Comparison of ENCODE assay signal across 16 cellular contexts in the genomic region with DNA sequence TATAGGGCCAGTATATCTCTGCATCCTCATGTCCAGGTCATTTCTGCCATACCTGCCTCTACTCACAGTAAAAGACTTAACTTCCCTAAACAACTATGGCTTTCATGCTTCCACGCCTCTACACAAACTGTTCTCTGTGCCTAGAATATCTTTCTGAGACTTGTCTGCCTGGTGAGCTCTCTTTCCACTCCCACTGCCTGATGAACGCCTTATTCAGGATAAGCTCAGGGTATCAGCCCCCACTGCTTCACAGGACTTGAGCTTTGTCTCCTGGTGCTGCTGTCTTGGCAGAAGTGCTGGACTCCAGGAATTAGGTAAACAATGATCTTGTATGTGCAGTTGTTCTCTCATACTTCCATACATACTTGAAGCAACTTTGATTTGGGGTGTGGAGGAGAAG. TPM values are rescaled to one million over a fixed set of nuclear protein-coding genes. Genes with fewer than 3 reads are reported as not detected.
DNase-seq lines count a peak whose midpoint lies in the region; ATAC-seq and TF ChIP-seq lines count a peak whose summit lies in the region.
"Had no signal": no experiment of that assay in that cellular context is flagged by ENCODE, and none has a peak within 500 bp of the region (broad histone marks: within the 10 kb centered on the region; RNA-seq: fewer than 3 reads in every experiment).

No MANE protein-coding gene starts in this region.

- H2BK20ac ChIP-seq in IMR-90 (ENCODE audit: low read depth, low read length) = no peak overlapping the region

- dilution Hi-C loops in IMR-90 (cut with HindIII; ENCODE audit: low sequenced_read_pairs, unreplicated experiment) = loop anchor here (25.0 kb wide), 1 partner anchor 289 kb away; the partner anchor contains the start of gene C1orf162

- H2BK120ac ChIP-seq in IMR-90 (ENCODE audit: low read depth, low read length) = no peak overlapping the region

- no peak overlapping the region for H3K4me3 ChIP-seq in BLaER1 treated with 17β-estradiol and CSF1 and Interleukin-3, amounts not matched to agents 10 nM and 100 nM
- H3K4me3 ChIP-seq in IMR-90 (ENCODE audit: insufficient read depth, low read depth, low read length) (no peak overlapping the region), esophagus squamous epithelium (no peak overlapping the region), osteoblast (ENCODE audit: insufficient read depth, low read length) (no peak overlapping the region)
- H3K4me3 ChIP-seq: A549 had no signal

- H2AK5ac ChIP-seq in IMR-90 (ENCODE audit: low read depth, low read length) = no peak overlapping the region

- H2AFZ ChIP-seq in IMR-90 (replicated peaks; ENCODE audit: low read length, poor library complexity) (peak overlapping the region; percentile 26), osteoblast (ENCODE audit: low read length) (no peak overlapping the region)

- no peaks in the 10 kb centered on the region for H3K36me3 ChIP-seq in BLaER1 treated with 17β-estradiol and CSF1 and Interleukin-3, amounts not matched to agents 10 nM and 100 nM
- H3K36me3 ChIP-seq in IMR-90 (ENCODE audit: control insufficient read depth, insufficient read depth, low read length) = no peaks in the 10 kb centered on the region
- no peaks in the 10 kb centered on the region for H3K36me3 ChIP-seq in esophagus squamous epithelium
- H3K36me3 ChIP-seq in osteoblast (ENCODE audit: insufficient read depth, low read length) = no peaks in the 10 kb centered on the region
- H3K36me3 ChIP-seq: BE2C had no signal

- BruUV-seq in IMR-90 (replicated peaks; lab: Mats Ljungman, UMichigan) = no TSS peak

- no peak overlapping the region for H3K23ac ChIP-seq in IMR-90 (ENCODE audit: low read depth, low read length)

- H3K9me1 ChIP-seq in IMR-90 (ENCODE audit: insufficient read depth, low read length) = peaks cover 6% of the 10 kb centered on the region; the same call in 1 of the 2 replicates

- ATAC-seq in IMR-90 (ENCODE audit: low read depth) (no peak), HG03045 (IDR thresholded peaks at IDR 0.05; ENCODE audit: unreplicated experiment) (no peak)
- ATAC-seq: A549; CD8-positive, alpha-beta T cell had no signal

- DNase-seq in IMR-90 (no peak), esophagus squamous epithelium (lab: John Stamatoyannopoulos, UW) (no peak), osteoblast (ENCODE audit: insufficient read length, low spot score, missing footprints) (peak; percentile 56), NCI-H1930 (lab: John Stamatoyannopoulos, UW) (no peak), HuH-7.5 (ENCODE audit: low spot score) (no peak), kidney tubule cell (ENCODE audit: low spot score) (no peak)
- DNase-seq: BE2C, COR-L47, DND-41, GDM1, HCEC 1CT, HFFc6 had no signal

- no peak overlapping the region for H3K56ac ChIP-seq in IMR-90 (ENCODE audit: extremely low read depth, insufficient read depth, low read length)

- no peak overlapping the region for H3K14ac ChIP-seq in IMR-90 (replicated peaks; ENCODE audit: low read depth, low read length)

- no peak overlapping the region for H2BK15ac ChIP-seq in IMR-90 (ENCODE audit: low read depth, low read length)

- WGBS in IMR-90 (ENCODE audit: extremely low coverage in 2 of 2, insufficient read length in 1 of 2), 2 experiments = 0% methylated on average over 1 of the region's 2 CpGs; no CpG with 5 or more reads in 1 of the 2 experiments
- 75 to 86% methylated on average over 2 of the region's 2 CpGs for WGBS in esophagus squamous epithelium, 2 donors

- H3K4ac ChIP-seq in IMR-90 (ENCODE audit: low read depth, low read length) = no peak overlapping the region

- no peak for TF ChIP-seq RAD21 in IMR-90 (IDR thresholded peaks at IDR 0.05; ENCODE audit: low read length)

- no peak overlapping the region for H4K5ac ChIP-seq in IMR-90 (ENCODE audit: low read depth, low read length)

- POLR2A ChIA-PET in IMR-90 (lab: Charles Lee; ENCODE audit: unreplicated experiment) = no interaction called here

- no peaks in the 10 kb centered on the region for H3K27me3 ChIP-seq in BLaER1 treated with 17β-estradiol and CSF1 and Interleukin-3, amounts not matched to agents 10 nM and 100 nM
- H3K27me3 ChIP-seq in IMR-90 (ENCODE audit: control insufficient read depth, insufficient read depth, low read length) (no peaks in the 10 kb centered on the region), esophagus squamous epithelium (no peaks in the 10 kb centered on the region), osteoblast (ENCODE audit: insufficient read depth, low read length) (no peaks in the 10 kb centered on the region)
- H3K27me3 ChIP-seq: BE2C had no signal

- no peak overlapping the region for H2AK9ac ChIP-seq in IMR-90 (replicated peaks; ENCODE audit: low read depth, low read length, poor library complexity)

- TF ChIP-seq POLR2A in IMR-90 (IDR thresholded peaks at IDR 0.05; ENCODE audit: low read depth, low read length) = no peak
- no peak for TF ChIP-seq POLR2A in esophagus squamous epithelium (IDR thresholded peaks at IDR 0.05)

- no peak overlapping the region for H2BK5ac ChIP-seq in IMR-90 (ENCODE audit: low read depth, low read length, poor library complexity, severe bottlenecking)

- CTCF ChIA-PET in IMR-90 (lab: Yijun Ruan, JAX) = interaction anchor here (0.6 to 1.3 kb wide), 2 partner anchors 36 to 269 kb away, joined by 3 to 4 read pairs; no protein-coding TSS in a partner anchor

- H3K79me2 ChIP-seq in osteoblast (ENCODE audit: insufficient read depth, low read length) = peaks cover under 1% of the 10 kb centered on the region

- no peak overlapping the region for H3K9ac ChIP-seq in BLaER1 treated with 17β-estradiol and CSF1 and Interleukin-3, amounts not matched to agents 10 nM and 100 nM
- H3K9ac ChIP-seq in IMR-90 (ENCODE audit: low read depth, low read length) = no peak overlapping the region

- H4K20me1 ChIP-seq in BLaER1 treated with 17β-estradiol and CSF1 and Interleukin-3, amounts not matched to agents 10 nM and 100 nM = no peaks in the 10 kb centered on the region
- no peaks in the 10 kb centered on the region for H4K20me1 ChIP-seq in IMR-90 (ENCODE audit: insufficient read depth, low read length)
- H4K20me1 ChIP-seq in osteoblast (ENCODE audit: insufficient read depth, low read length) = no peaks in the 10 kb centered on the region

- H3K9me3 ChIP-seq in BLaER1 treated with 17β-estradiol and CSF1 and Interleukin-3, amounts not matched to agents 10 nM and 100 nM (replicated peaks in 1 of 11) = no peaks in the 10 kb centered on the region
- H3K9me3 ChIP-seq in IMR-90 (ENCODE audit: control insufficient read depth, insufficient read depth, low read length) = no peaks in the 10 kb centered on the region
- H3K9me3 ChIP-seq in esophagus squamous epithelium = no peaks in the 10 kb centered on the region
- H3K9me3 ChIP-seq in osteoblast (ENCODE audit: low read depth, low read length) = no peaks in the 10 kb centered on the region
- H3K9me3 ChIP-seq: A549, BE2C had no signal

- H3K18ac ChIP-seq in IMR-90 (ENCODE audit: low read depth, low read length) = no peak overlapping the region

- peak overlapping the region in 6 of 11 experiments; percentile 64 to 83 (median 78); a peak in 6 of 22 replicates for H3K4me2 ChIP-seq in BLaER1 treated with 17β-estradiol and CSF1 and Interleukin-3, amounts not matched to agents 10 nM and 100 nM
- H3K4me2 ChIP-seq in IMR-90 (ENCODE audit: low read depth, low read length) (no peak overlapping the region), osteoblast (ENCODE audit: insufficient read depth, low read length) (no peak overlapping the region)
- H3K4me2 ChIP-seq: A549 had no signal

- peaks cover 55 to 74% (median 67%) of the 10 kb centered on the region in 10 experiments for H3K4me1 ChIP-seq in BLaER1 treated with 17β-estradiol and CSF1 and Interleukin-3, amounts not matched to agents 10 nM and 100 nM
- H3K4me1 ChIP-seq in IMR-90 (ENCODE audit: control insufficient read depth, insufficient read depth, low read length) = peaks cover 2% of the 10 kb centered on the region
- peaks cover 0 to 21% (median 3%) of the 10 kb centered on the region in 3 donors for H3K4me1 ChIP-seq in esophagus squamous epithelium
- peaks cover 19% of the 10 kb centered on the region for H3K4me1 ChIP-seq in osteoblast (ENCODE audit: insufficient read depth, low read length)

- in situ Hi-C loops in IMR-90 (cut with MboI; ENCODE audit: low sequenced_read_pairs) = loop anchor here (5.0 kb wide), 1 partner anchor 34 kb away; no protein-coding TSS in a partner anchor

- H3K79me1 ChIP-seq in IMR-90 (ENCODE audit: low read depth in 1 of 2, low read length in 2 of 2) = peaks cover 0 to 5% of the 10 kb centered on the region in 2 experiments; a peak in 1 of 4 replicates

- no peak overlapping the region for H4K8ac ChIP-seq in IMR-90 (ENCODE audit: low read depth in 2 of 2, low read length in 2 of 2)

- no peak for TF ChIP-seq CTCF in IMR-90 (conservative IDR thresholded peaks at IDR 0.05; ENCODE audit: low read depth, low read length)
- TF ChIP-seq CTCF in esophagus squamous epithelium (IDR thresholded peaks at IDR 0.05) = no peak
- no peak for TF ChIP-seq CTCF in osteoblast (IDR thresholded peaks at IDR 0.05; ENCODE audit: extremely low read depth, low read depth, low read length)

- intact Hi-C loops in IMR-90 (cut with micrococcal nuclease) = no loop called here
- intact Hi-C loops in esophagus squamous epithelium (cut with DNase I) = no loop called here

- no peak overlapping the region for H3K27ac ChIP-seq in BLaER1 treated with 17β-estradiol and CSF1 and Interleukin-3, amounts not matched to agents 10 nM and 100 nM
- H3K27ac ChIP-seq in IMR-90 (ENCODE audit: insufficient read depth, low read length) = no peak overlapping the region
- H3K27ac ChIP-seq in esophagus squamous epithelium = peak overlapping the region in 3 of 4 donors; percentile 5 to 28 (median 13)
- H3K27ac ChIP-seq in osteoblast (ENCODE audit: low read depth, low read length) = no peak overlapping the region
- H3K27ac ChIP-seq: A549 had no signal

- H4K91ac ChIP-seq in IMR-90 (ENCODE audit: insufficient read depth, low read depth, low read length) = no peak overlapping the region

TF ChIP-seq in IMR-90, 13 proteins besides CTCF, POLR2A, EP300 and RAD21 (continues in another document):
- no peak for TF ChIP-seq MAFK (IDR thresholded peaks at IDR 0.05; ENCODE audit: low read depth, low read length)
- TF ChIP-seq FOS (IDR thresholded peaks at IDR 0.05; ENCODE audit: low read depth, low read length) = no peak
- no peak for TF ChIP-seq RFX5 (IDR thresholded peaks at IDR 0.05; ENCODE audit: low read depth, low read length)
- TF ChIP-seq CEBPB (IDR thresholded peaks at IDR 0.05; ENCODE audit: low read depth, low read length) = no peak

RNA-seq across cellular contexts. Expression of gene DDX20, which starts 4.8 kb away (rescaled TPM):
- total RNA-seq in IMR-90 (2012; rRNA removed) = 10.9 and 14.2 TPM in 2 replicates
- 4.4 and 5.7 TPM in 2 replicates for polyA plus RNA-seq in IMR-90 (2012; rRNA removed)
- 1.1 and 1.5 TPM in 2 replicates for polyA plus RNA-seq in IMR-90 (2012; cell fraction: cytosol; rRNA removed)
- 3.2 and 8.6 TPM in 2 replicates for polyA plus RNA-seq in IMR-90 (2012; cell fraction: nucleus; rRNA removed; ENCODE audit: low replicate concordance)
- total RNA-seq in esophagus squamous epithelium = 10 to 100 TPM in 3 of 4 donors, 1 to 10 TPM in 1; 7.2 to 23.8 (median 11.5) TPM
- 15.6 and 19.2 TPM in 2 replicates for total RNA-seq in osteoblast

RNA-seq across cellular contexts. Expression of gene INKA2, which starts 11.7 kb away (rescaled TPM):
- 1.7 and 2.2 TPM in 2 replicates for total RNA-seq in IMR-90 (2012; rRNA removed)
- 1.3 and 2.6 TPM in 2 replicates for polyA plus RNA-seq in IMR-90 (2012; rRNA removed)
- 0.66 and 2.2 TPM in 2 replicates for polyA plus RNA-seq in IMR-90 (2012; cell fraction: cytosol; rRNA removed)
- polyA plus RNA-seq in IMR-90 (2012; cell fraction: nucleus; rRNA removed; ENCODE audit: low replicate concordance) = 2.8 and 5.6 TPM in 2 replicates
- 1 to 10 TPM; 2.1 to 4.6 (median 3.9) TPM for total RNA-seq in esophagus squamous epithelium
- total RNA-seq in osteoblast = 3.5 and 3.6 TPM in 2 replicates

Comparison
In these comparisons a context has a peak if more than half of its experiments do, and no peak if none do; other contexts are left out.
1. H3K27ac ChIP-seq: peak in esophagus squamous epithelium (3 of 4); none in BLaER1 treated with 17β-estradiol and CSF1 and Interleukin-3, amounts not matched to agents 10 nM and 100 nM (0 of 11), IMR-90 (single experiment) and osteoblast (single experiment).
2. H3K4me2 ChIP-seq: peak in BLaER1 treated with 17β-estradiol and CSF1 and Interleukin-3, amounts not matched to agents 10 nM and 100 nM (6 of 11); none in IMR-90 (single experiment) and osteoblast (single experiment).